Comparison of ENCODE assay signal across 13 cellular contexts in genomic region chr13:45362939-45363338, GRCh38. TPM values are rescaled to one million over a fixed set of nuclear protein-coding genes. Genes with fewer than 3 reads are reported as not detected.
DNase-seq lines count a peak whose midpoint lies in the region; ATAC-seq and TF ChIP-seq lines count a peak whose summit lies in the region.
"Had no signal": no experiment of that assay in that cellular context is flagged by ENCODE, and none has a peak within 500 bp of the region (broad histone marks: within the 10 kb centered on the region; RNA-seq: fewer than 3 reads in every experiment).

No MANE protein-coding gene starts in this region.

- H3K9me3 Mint-ChIP-seq in activated T-cell treated with anti-CD3 and anti-CD28 coated beads, Interleukin-2, amount 50 U/mL, for 72 hours: peaks cover 3 to 4% of the 10 kb centered on the region in 2 donors
- peaks cover 5% of the 10 kb centered on the region for H3K9me3 Mint-ChIP-seq in activated T-cell treated with anti-CD3 and anti-CD28 coated beads, Interleukin-2, amount 50 U/mL, for 4 hours
- no peaks in the 10 kb centered on the region for H3K9me3 Mint-ChIP-seq in central memory CD8-positive, alpha-beta T cell
- H3K9me3 Mint-ChIP-seq in stimulated activated memory B cell treated with anti-CD40 and anti-IgM and Interleukin-4, amounts not matched to agents 10 μg/mL and 1 μg/mL and 100 μg/mL, for 72 hours: peaks cover 8% of the 10 kb centered on the region
- peaks cover 23% of the 10 kb centered on the region for H3K9me3 Mint-ChIP-seq in mesothelial cell of epicardium

- H3K27me3 Mint-ChIP-seq in activated T-cell treated with anti-CD3 and anti-CD28 coated beads, Interleukin-2, amount 50 U/mL, for 72 hours (ENCODE audit: low read depth): no peaks in the 10 kb centered on the region
- no peaks in the 10 kb centered on the region for H3K27me3 Mint-ChIP-seq in activated T-cell treated with anti-CD3 and anti-CD28 coated beads, Interleukin-2, amount 50 U/mL, for 4 hours (ENCODE audit: low read depth)
- H3K27me3 Mint-ChIP-seq in central memory CD8-positive, alpha-beta T cell: no peaks in the 10 kb centered on the region
- H3K27me3 Mint-ChIP-seq in stimulated activated memory B cell treated with anti-CD40 and anti-IgM and Interleukin-4, amounts not matched to agents 10 μg/mL and 1 μg/mL and 100 μg/mL, for 72 hours: no peaks in the 10 kb centered on the region
- H3K27me3 Mint-ChIP-seq in mesothelial cell of epicardium (ENCODE audit: low read depth): no peaks in the 10 kb centered on the region
- H3K27me3 Mint-ChIP-seq: activated CD4-positive, alpha-beta T cell treated with anti-CD3 and anti-CD28 coated beads for 36 hours had no signal

- peaks cover 53% of the 10 kb centered on the region for H3K4me1 Mint-ChIP-seq in activated T-cell treated with anti-CD3 and anti-CD28 coated beads, Interleukin-2, amount 50 U/mL, for 72 hours (ENCODE audit: low read depth)
- peaks cover 35% of the 10 kb centered on the region for H3K4me1 Mint-ChIP-seq in activated T-cell treated with anti-CD3 and anti-CD28 coated beads, Interleukin-2, amount 50 U/mL, for 4 hours (ENCODE audit: low read depth)
- peaks cover 28% of the 10 kb centered on the region for H3K4me1 Mint-ChIP-seq in central memory CD8-positive, alpha-beta T cell
- H3K4me1 Mint-ChIP-seq in stimulated activated memory B cell treated with anti-CD40 and anti-IgM and Interleukin-4, amounts not matched to agents 10 μg/mL and 1 μg/mL and 100 μg/mL, for 72 hours: peaks cover 12% of the 10 kb centered on the region
- H3K4me1 Mint-ChIP-seq in mesothelial cell of epicardium: no peaks in the 10 kb centered on the region

- peaks cover 12 to 21% of the 10 kb centered on the region in 2 donors for H3K36me3 Mint-ChIP-seq in activated T-cell treated with anti-CD3 and anti-CD28 coated beads, Interleukin-2, amount 50 U/mL, for 72 hours (ENCODE audit: insufficient read depth in 2 of 2)
- peaks cover 19% of the 10 kb centered on the region for H3K36me3 Mint-ChIP-seq in activated T-cell treated with anti-CD3 and anti-CD28 coated beads, Interleukin-2, amount 50 U/mL, for 4 hours (ENCODE audit: insufficient read depth)
- peaks cover 19% of the 10 kb centered on the region for H3K36me3 Mint-ChIP-seq in central memory CD8-positive, alpha-beta T cell (ENCODE audit: insufficient read depth)
- H3K36me3 Mint-ChIP-seq in stimulated activated memory B cell treated with anti-CD40 and anti-IgM and Interleukin-4, amounts not matched to agents 10 μg/mL and 1 μg/mL and 100 μg/mL, for 72 hours: peaks cover 53% of the 10 kb centered on the region
- peaks cover 45% of the 10 kb centered on the region for H3K36me3 Mint-ChIP-seq in mesothelial cell of epicardium

- H3K4me3 Mint-ChIP-seq in activated T-cell treated with anti-CD3 and anti-CD28 coated beads, Interleukin-2, amount 50 U/mL, for 72 hours: no peak overlapping the region
- no peak overlapping the region for H3K4me3 Mint-ChIP-seq in activated T-cell treated with anti-CD3 and anti-CD28 coated beads, Interleukin-2, amount 50 U/mL, for 4 hours
- no peak overlapping the region for H3K4me3 Mint-ChIP-seq in central memory CD8-positive, alpha-beta T cell
- H3K4me3 Mint-ChIP-seq in stimulated activated memory B cell treated with anti-CD40 and anti-IgM and Interleukin-4, amounts not matched to agents 10 μg/mL and 1 μg/mL and 100 μg/mL, for 72 hours: no peak overlapping the region
- no peak overlapping the region for H3K4me3 Mint-ChIP-seq in mesothelial cell of epicardium
- H3K4me3 Mint-ChIP-seq: activated CD4-positive, alpha-beta T cell treated with anti-CD3 and anti-CD28 coated beads for 36 hours had no signal

- no peak for ATAC-seq in activated T-cell treated with anti-CD3 and anti-CD28 coated beads, Interleukin-2, amount 50 U/mL, for 72 hours (replicated peaks in 1 of 2)
- no peak for ATAC-seq in activated T-cell treated with anti-CD3 and anti-CD28 coated beads, Interleukin-2, amount 50 U/mL, for 4 hours
- no peak for ATAC-seq in central memory CD8-positive, alpha-beta T cell (replicated peaks; ENCODE audit: extremely low read depth, poor library complexity, severe bottlenecking)
- no peak for ATAC-seq in stimulated activated memory B cell treated with anti-CD40 and anti-IgM and Interleukin-4, amounts not matched to agents 10 μg/mL and 1 μg/mL and 100 μg/mL, for 72 hours
- no peak for ATAC-seq in GM18498 (IDR thresholded peaks at IDR 0.05; ENCODE audit: unreplicated experiment)
- ATAC-seq: activated CD4-positive, alpha-beta T cell treated with anti-CD3 and anti-CD28 coated beads for 36 hours; Right ventricle myocardium inferior had no signal

- TF ChIP-seq CTCF in mesothelial cell of epicardium (IDR thresholded peaks at IDR 0.05; ENCODE audit: unreplicated experiment): no peak

- DNase-seq in activated T-cell treated with anti-CD3 and anti-CD28 coated beads, Interleukin-2, amount 50 U/mL, for 72 hours: peak; percentile 9 to 13
- DNase-seq in activated T-cell treated with anti-CD3 and anti-CD28 coated beads, Interleukin-2, amount 50 U/mL, for 4 hours: no peak
- DNase-seq in NCI-H69 (lab: John Stamatoyannopoulos, UW): peak; percentile 2
- no peak for DNase-seq in central memory CD8-positive, alpha-beta T cell (ENCODE audit: low spot score in 2 of 2)
- no peak for DNase-seq in NCI-H345 treated with DMSO at 0.1 percent for 48 hours (lab: John Stamatoyannopoulos, UW; ENCODE audit: unreplicated experiment)
- DNase-seq in mesothelial cell of epicardium (ENCODE audit: low spot score in 2 of 2, unreplicated experiment in 2 of 2): no peak
- DNase-seq: activated CD4-positive, alpha-beta T cell treated with anti-CD3 and anti-CD28 coated beads for 36 hours; amygdala; NCI-H1105 treated with DMSO at 0.1 percent for 48 hours; sigmoid colon had no signal

- H3K27ac Mint-ChIP-seq in activated T-cell treated with anti-CD3 and anti-CD28 coated beads, Interleukin-2, amount 50 U/mL, for 72 hours: peak overlapping the region; percentile 41
- H3K27ac Mint-ChIP-seq in central memory CD8-positive, alpha-beta T cell (ENCODE audit: low read depth): peak overlapping the region; percentile 75
- peak overlapping the region; percentile 1 for H3K27ac Mint-ChIP-seq in stimulated activated memory B cell treated with anti-CD40 and anti-IgM and Interleukin-4, amounts not matched to agents 10 μg/mL and 1 μg/mL and 100 μg/mL, for 72 hours
- H3K27ac Mint-ChIP-seq in mesothelial cell of epicardium: no peak overlapping the region

RNA-seq across cellular contexts. Expression of gene TPT1, which starts 22.0 kb away (rescaled TPM):
- 1,000 to 10,000 TPM; 3,358 to 3,644 TPM for total RNA-seq in activated T-cell treated with anti-CD3 and anti-CD28 coated beads, Interleukin-2, amount 50 U/mL, for 72 hours
- 1,000 to 10,000 TPM; 1,937 to 2,193 (median 1,961) TPM for total RNA-seq in activated T-cell treated with anti-CD3 and anti-CD28 coated beads, Interleukin-2, amount 50 U/mL, for 4 hours
- total RNA-seq in mesothelial cell of epicardium: 2,772 to 2,964 TPM (median 2,883 TPM) in 3 replicates

RNA-seq across cellular contexts. Expression of gene SLC25A30, which starts 55.2 kb away (rescaled TPM):
- 10 to 100 TPM; 17.9 to 19.8 TPM for total RNA-seq in activated T-cell treated with anti-CD3 and anti-CD28 coated beads, Interleukin-2, amount 50 U/mL, for 72 hours
- total RNA-seq in activated T-cell treated with anti-CD3 and anti-CD28 coated beads, Interleukin-2, amount 50 U/mL, for 4 hours: 10 to 100 TPM; 16.2 to 25.4 (median 22.6) TPM
- 8.8 to 13.9 TPM (median 12.2 TPM) in 3 replicates for total RNA-seq in mesothelial cell of epicardium

Comparison
In these comparisons a context has a peak if more than half of its experiments do, and no peak if none do; other contexts are left out.
1. DNase-seq: peak in activated T-cell treated with anti-CD3 and anti-CD28 coated beads, Interleukin-2, amount 50 U/mL, for 72 hours (2 of 2) and NCI-H69 (single experiment); none in activated T-cell treated with anti-CD3 and anti-CD28 coated beads, Interleukin-2, amount 50 U/mL, for 4 hours (single experiment), central memory CD8-positive, alpha-beta T cell (0 of 2), NCI-H345 treated with DMSO at 0.1 percent for 48 hours (single experiment) and mesothelial cell of epicardium (0 of 2).